ENCODE assay signal across 18 cellular contexts in the genomic region with DNA sequence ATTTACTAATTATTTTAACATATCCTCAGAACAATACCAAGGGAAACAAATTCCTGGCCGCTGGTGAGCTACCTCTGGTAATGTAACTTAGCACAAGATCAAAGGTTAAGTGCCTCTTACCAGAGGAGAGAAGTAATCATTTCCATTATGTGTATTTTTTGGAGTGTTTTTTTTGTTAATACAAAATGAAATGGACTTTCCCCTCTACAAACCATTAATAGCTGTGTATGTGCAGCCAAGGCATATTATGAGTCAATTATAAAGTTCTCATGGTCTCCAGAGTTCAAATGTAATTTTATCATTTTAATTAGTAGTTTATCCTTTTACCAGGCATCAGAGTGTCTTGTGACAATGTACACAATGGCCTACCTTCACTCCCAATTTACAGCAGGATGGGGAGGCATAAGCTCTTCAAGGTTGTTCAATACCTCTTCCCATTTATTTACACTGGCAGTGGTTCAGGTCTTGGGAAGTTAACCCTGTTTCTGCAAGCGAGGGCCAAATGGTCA.
DNase-seq lines count a peak whose midpoint lies in the region; ATAC-seq lines count a peak whose summit lies in the region.
"Had no signal": no experiment of that assay in that cellular context is flagged by ENCODE, and none has a peak within 500 bp of the region (broad histone marks: within the 10 kb centered on the region; RNA-seq: fewer than 3 reads in every experiment).

No MANE protein-coding gene starts in this region.

- no peaks in the 10 kb centered on the region for H3K9me3 Mint-ChIP-seq in activated naive CD4-positive, alpha-beta T cell treated with anti-CD3 and anti-CD28 coated beads, Interleukin-2, amount 50 U/mL, for 72 hours

- no peak overlapping the region for H3K27ac Mint-ChIP-seq in activated naive CD4-positive, alpha-beta T cell treated with anti-CD3 and anti-CD28 coated beads, Interleukin-2, amount 50 U/mL, for 72 hours
- H3K27ac Mint-ChIP-seq: activated CD8-positive, alpha-beta memory T cell treated with anti-CD3 and anti-CD28 coated beads, Interleukin-2, amount 10 ng/mL, durations not matched to agents 7 days and 5 days; CD14-positive monocyte; naive B cell had no signal

- H3K36me3 Mint-ChIP-seq in activated naive CD4-positive, alpha-beta T cell treated with anti-CD3 and anti-CD28 coated beads, Interleukin-2, amount 50 U/mL, for 72 hours = no peaks in the 10 kb centered on the region
- H3K36me3 Mint-ChIP-seq: activated CD8-positive, alpha-beta memory T cell treated with anti-CD3 and anti-CD28 coated beads, Interleukin-2, amount 10 ng/mL, durations not matched to agents 7 days and 5 days; CD14-positive monocyte; naive B cell had no signal

- intact Hi-C loops in left colon (cut with DNase I, micrococcal nuclease) = no loop called here

- DNase-seq in NCI-H2227 (lab: John Stamatoyannopoulos, UW; ENCODE audit: unreplicated experiment) (peak; percentile 40), NCI-H2227 treated with DMSO at 0.1 percent for 48 hours (lab: John Stamatoyannopoulos, UW) (no peak), NCI-H510A (lab: John Stamatoyannopoulos, UW) (peak; percentile 75), left colon (no peak)
- no peak for DNase-seq in activated naive CD4-positive, alpha-beta T cell treated with anti-CD3 and anti-CD28 coated beads, Interleukin-2, amount 50 U/mL, for 72 hours (ENCODE audit: low spot score in 2 of 2)
- DNase-seq in stimulated activated CD8-positive, alpha-beta memory T cell treated with anti-CD3 and anti-CD28 coated beads, Interleukin-4, amount 100 ng/mL, for 48 hours = no peak
- DNase-seq: 8988T; activated CD4-positive, CD25-positive, alpha-beta regulatory T cell treated with anti-CD3 and anti-CD28 coated beads, Interleukin-2, amount 50 U/mL, for 72 hours; activated CD8-positive, alpha-beta memory T cell treated with anti-CD3 and anti-CD28 coated beads, Interleukin-2, amount 10 ng/mL, durations not matched to agents 7 days and 5 days; activated effector memory CD4-positive, alpha-beta T cell treated with anti-CD3 and anti-CD28 coated beads, Interleukin-2, amount 50 U/mL, for 16 hours; aorta; left ventricle myocardium inferior; naive B cell; NCI-H1694 had no signal

- ATAC-seq in left colon (peak; percentile 62), HG03565 (IDR thresholded peaks at IDR 0.05; ENCODE audit: unreplicated experiment) (no peak), HG03469 (IDR thresholded peaks at IDR 0.05; ENCODE audit: unreplicated experiment) (no peak)
- no peak for ATAC-seq in activated naive CD4-positive, alpha-beta T cell treated with anti-CD3 and anti-CD28 coated beads, Interleukin-2, amount 50 U/mL, for 72 hours
- ATAC-seq: activated CD8-positive, alpha-beta memory T cell treated with anti-CD3 and anti-CD28 coated beads, Interleukin-2, amount 10 ng/mL, durations not matched to agents 7 days and 5 days; Right ventricle myocardium inferior had no signal

Comparison
In these comparisons a context has a peak if more than half of its experiments do, and no peak if none do; other contexts are left out.
1. DNase-seq: peak in NCI-H2227 (single experiment) and NCI-H510A (single experiment); none in NCI-H2227 treated with DMSO at 0.1 percent for 48 hours (single experiment), left colon (0 of 2), activated naive CD4-positive, alpha-beta T cell treated with anti-CD3 and anti-CD28 coated beads, Interleukin-2, amount 50 U/mL, for 72 hours (0 of 2) and stimulated activated CD8-positive, alpha-beta memory T cell treated with anti-CD3 and anti-CD28 coated beads, Interleukin-4, amount 100 ng/mL, for 48 hours (single experiment).